In the genomic region with DNA sequence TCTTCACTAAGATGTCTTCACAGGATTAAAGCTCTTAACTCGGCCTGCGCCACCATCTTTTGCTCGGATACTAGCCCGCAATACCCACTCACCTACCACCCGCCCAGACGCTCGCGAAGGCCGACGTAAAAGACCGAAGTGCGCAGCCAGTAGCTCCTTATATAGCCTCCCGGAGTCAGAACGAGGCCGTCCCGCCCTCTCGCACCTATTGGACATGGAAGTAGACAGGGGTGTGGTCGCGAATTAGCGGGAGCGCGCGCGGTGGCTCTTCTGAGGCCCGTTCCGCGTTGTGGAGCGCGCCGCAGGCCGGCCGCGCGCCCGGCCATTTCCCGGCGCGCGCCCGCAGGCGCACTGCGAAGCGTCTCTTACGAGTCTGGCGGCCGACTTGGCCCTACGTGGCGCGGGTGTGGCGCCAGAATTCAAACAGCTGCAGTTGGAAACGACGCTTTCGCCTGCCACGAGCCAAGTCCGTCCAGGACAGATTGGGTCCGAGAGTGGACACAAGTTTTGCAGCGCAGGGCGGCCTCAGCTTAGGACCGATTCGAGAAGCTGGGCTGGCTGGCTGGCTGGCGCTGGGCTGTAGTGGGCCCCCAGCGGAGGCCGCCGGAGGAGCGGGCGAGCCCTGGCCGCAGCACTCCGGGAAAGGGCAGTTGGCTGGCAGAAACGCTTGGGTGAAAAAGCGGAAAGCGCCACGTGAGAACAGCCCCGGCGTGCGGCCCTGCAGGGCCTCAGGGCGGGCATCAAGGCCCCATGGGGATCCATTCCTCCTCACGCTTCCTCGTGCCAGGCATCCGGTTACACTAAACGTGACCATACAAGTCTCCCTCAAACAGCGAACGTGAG, we compare ENCODE assay signal across 1 cellular context.
A peak's percentile ranks its signal among the peaks of the same experiment; 100 is the strongest.
TF ChIP-seq lines count a peak whose summit lies in the region.

No MANE protein-coding gene starts in this region.

TF ChIP-seq in HepG2, 621 proteins besides CTCF, POLR2A, EP300 and RAD21 (continued from another document and continues in another):
- TF ChIP-seq ZNF639 (CRISPR knock-in tag; conservative IDR thresholded peaks at IDR 0.05) (peak; percentile 56; the same call in 1 of the 2 replicates), AHR (CRISPR knock-in tag; IDR thresholded peaks at IDR 0.05) (peak; percentile 32), ZMAT5 (CRISPR knock-in tag; IDR thresholded peaks at IDR 0.05; ENCODE audit: borderline replicate concordance, low read depth) (no peak), PATZ1 (CRISPR knock-in tag; IDR thresholded peaks at IDR 0.05) (peak; percentile 36; the same call in 1 of the 2 replicates), ATF2 (CRISPR knock-in tag; IDR thresholded peaks at IDR 0.05) (peak; percentile 80), MTF2 (CRISPR knock-in tag; IDR thresholded peaks at IDR 0.05; ENCODE audit: borderline replicate concordance) (no peak), CENPX (CRISPR knock-in tag; IDR thresholded peaks at IDR 0.05) (no peak), RAD51 (IDR thresholded peaks at IDR 0.05; ENCODE audit: borderline replicate concordance) (no peak), BRD4 (CRISPR knock-in tag; IDR thresholded peaks at IDR 0.05) (no peak), HINFP (CRISPR knock-in tag; IDR thresholded peaks at IDR 0.05; ENCODE audit: low read depth) (peak; percentile 46; the same call in 1 of the 2 replicates), NCOR1 (IDR thresholded peaks at IDR 0.05; ENCODE audit: borderline replicate concordance, low read length) (no peak; the same call in 1 of the 2 replicates), ZFY (CRISPR knock-in tag; IDR thresholded peaks at IDR 0.05) (peak; percentile 85), MYC (CRISPR knock-in tag; IDR thresholded peaks at IDR 0.05; ENCODE audit: borderline replicate concordance) (peak; percentile 89; the same call in 1 of the 2 replicates), MED13 (CRISPR knock-in tag; IDR thresholded peaks at IDR 0.05) (peak; percentile 44), FLYWCH1 (CRISPR knock-in tag; IDR thresholded peaks at IDR 0.05) (0 out of 2 replicates have a peak, but pooled peaks have one; percentile 47), PCBP1 (IDR thresholded peaks at IDR 0.05; ENCODE audit: borderline replicate concordance, low read depth, low read length) (no peak), HMGXB3 (CRISPR knock-in tag; IDR thresholded peaks at IDR 0.05; ENCODE audit: borderline replicate concordance) (peak; percentile 89; the same call in 1 of the 2 replicates), ZFX (CRISPR knock-in tag; IDR thresholded peaks at IDR 0.05; ENCODE audit: low read depth) (peak; percentile 91), ISL2 (CRISPR knock-in tag; IDR thresholded peaks at IDR 0.05) (peak; percentile 74), ZFP82 (CRISPR knock-in tag; IDR thresholded peaks at IDR 0.05; ENCODE audit: borderline replicate concordance) (no peak), SATB2 (CRISPR knock-in tag; IDR thresholded peaks at IDR 0.05) (peak; percentile 67; the same call in 1 of the 2 replicates), ZNF44 (CRISPR knock-in tag; IDR thresholded peaks at IDR 0.05) (peak; percentile 35; the same call in 1 of the 2 replicates), CBX5 (CRISPR knock-in tag; IDR thresholded peaks at IDR 0.05; ENCODE audit: borderline replicate concordance) (peak; percentile 32; the same call in 1 of the 2 replicates), ZBTB20 (CRISPR knock-in tag; IDR thresholded peaks at IDR 0.05; ENCODE audit: borderline replicate concordance, low read depth) (no peak; the same call in 1 of the 2 replicates), ZNF547 (CRISPR knock-in tag; IDR thresholded peaks at IDR 0.05) (peak; percentile 68), ZNF17 (CRISPR knock-in tag; IDR thresholded peaks at IDR 0.05) (0 out of 2 replicates have a peak, but pooled peaks have one; percentile 62), ZBTB42 (CRISPR knock-in tag; IDR thresholded peaks at IDR 0.05) (peak; percentile 92), ZSCAN30 (CRISPR knock-in tag; IDR thresholded peaks at IDR 0.05) (peak; percentile 83), ZFAT (CRISPR knock-in tag; conservative IDR thresholded peaks at IDR 0.05) (peak; percentile 78; the same call in 1 of the 2 replicates), MTF1 (CRISPR knock-in tag; IDR thresholded peaks at IDR 0.05) (peak; percentile 73; the same call in 1 of the 2 replicates), POGZ (CRISPR knock-in tag; IDR thresholded peaks at IDR 0.05) (peak; percentile 78; the same call in 1 of the 2 replicates), TAF15 (IDR thresholded peaks at IDR 0.05; ENCODE audit: low read depth, low read length, poor library complexity, severe bottlenecking) (no peak)
- TF ChIP-seq, protein P1, sequence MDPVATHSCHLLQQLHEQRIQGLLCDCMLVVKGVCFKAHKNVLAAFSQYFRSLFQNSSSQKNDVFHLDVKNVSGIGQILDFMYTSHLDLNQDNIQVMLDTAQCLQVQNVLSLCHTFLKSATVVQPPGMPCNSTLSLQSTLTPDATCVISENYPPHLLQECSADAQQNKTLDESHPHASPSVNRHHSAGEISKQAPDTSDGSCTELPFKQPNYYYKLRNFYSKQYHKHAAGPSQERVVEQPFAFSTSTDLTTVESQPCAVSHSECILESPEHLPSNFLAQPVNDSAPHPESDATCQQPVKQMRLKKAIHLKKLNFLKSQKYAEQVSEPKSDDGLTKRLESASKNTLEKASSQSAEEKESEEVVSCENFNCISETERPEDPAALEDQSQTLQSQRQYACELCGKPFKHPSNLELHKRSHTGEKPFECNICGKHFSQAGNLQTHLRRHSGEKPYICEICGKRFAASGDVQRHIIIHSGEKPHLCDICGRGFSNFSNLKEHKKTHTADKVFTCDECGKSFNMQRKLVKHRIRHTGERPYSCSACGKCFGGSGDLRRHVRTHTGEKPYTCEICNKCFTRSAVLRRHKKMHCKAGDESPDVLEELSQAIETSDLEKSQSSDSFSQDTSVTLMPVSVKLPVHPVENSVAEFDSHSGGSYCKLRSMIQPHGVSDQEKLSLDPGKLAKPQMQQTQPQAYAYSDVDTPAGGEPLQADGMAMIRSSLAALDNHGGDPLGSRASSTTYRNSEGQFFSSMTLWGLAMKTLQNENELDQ (CRISPR knock-in tag; IDR thresholded peaks at IDR 0.05; ENCODE audit: borderline replicate concordance): peak; percentile 66; the same call in 1 of the 2 replicates
- TF ChIP-seq, protein P2, sequence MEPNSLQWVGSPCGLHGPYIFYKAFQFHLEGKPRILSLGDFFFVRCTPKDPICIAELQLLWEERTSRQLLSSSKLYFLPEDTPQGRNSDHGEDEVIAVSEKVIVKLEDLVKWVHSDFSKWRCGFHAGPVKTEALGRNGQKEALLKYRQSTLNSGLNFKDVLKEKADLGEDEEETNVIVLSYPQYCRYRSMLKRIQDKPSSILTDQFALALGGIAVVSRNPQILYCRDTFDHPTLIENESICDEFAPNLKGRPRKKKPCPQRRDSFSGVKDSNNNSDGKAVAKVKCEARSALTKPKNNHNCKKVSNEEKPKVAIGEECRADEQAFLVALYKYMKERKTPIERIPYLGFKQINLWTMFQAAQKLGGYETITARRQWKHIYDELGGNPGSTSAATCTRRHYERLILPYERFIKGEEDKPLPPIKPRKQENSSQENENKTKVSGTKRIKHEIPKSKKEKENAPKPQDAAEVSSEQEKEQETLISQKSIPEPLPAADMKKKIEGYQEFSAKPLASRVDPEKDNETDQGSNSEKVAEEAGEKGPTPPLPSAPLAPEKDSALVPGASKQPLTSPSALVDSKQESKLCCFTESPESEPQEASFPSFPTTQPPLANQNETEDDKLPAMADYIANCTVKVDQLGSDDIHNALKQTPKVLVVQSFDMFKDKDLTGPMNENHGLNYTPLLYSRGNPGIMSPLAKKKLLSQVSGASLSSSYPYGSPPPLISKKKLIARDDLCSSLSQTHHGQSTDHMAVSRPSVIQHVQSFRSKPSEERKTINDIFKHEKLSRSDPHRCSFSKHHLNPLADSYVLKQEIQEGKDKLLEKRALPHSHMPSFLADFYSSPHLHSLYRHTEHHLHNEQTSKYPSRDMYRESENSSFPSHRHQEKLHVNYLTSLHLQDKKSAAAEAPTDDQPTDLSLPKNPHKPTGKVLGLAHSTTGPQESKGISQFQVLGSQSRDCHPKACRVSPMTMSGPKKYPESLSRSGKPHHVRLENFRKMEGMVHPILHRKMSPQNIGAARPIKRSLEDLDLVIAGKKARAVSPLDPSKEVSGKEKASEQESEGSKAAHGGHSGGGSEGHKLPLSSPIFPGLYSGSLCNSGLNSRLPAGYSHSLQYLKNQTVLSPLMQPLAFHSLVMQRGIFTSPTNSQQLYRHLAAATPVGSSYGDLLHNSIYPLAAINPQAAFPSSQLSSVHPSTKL (CRISPR knock-in tag; IDR thresholded peaks at IDR 0.05): peak; percentile 34
- TF ChIP-seq, protein P3, sequence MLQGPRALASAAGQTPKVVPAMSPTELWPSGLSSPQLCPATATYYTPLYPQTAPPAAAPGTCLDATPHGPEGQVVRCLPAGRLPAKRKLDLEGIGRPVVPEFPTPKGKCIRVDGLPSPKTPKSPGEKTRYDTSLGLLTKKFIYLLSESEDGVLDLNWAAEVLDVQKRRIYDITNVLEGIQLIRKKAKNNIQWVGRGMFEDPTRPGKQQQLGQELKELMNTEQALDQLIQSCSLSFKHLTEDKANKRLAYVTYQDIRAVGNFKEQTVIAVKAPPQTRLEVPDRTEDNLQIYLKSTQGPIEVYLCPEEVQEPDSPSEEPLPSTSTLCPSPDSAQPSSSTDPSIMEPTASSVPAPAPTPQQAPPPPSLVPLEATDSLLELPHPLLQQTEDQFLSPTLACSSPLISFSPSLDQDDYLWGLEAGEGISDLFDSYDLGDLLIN (CRISPR knock-in tag; IDR thresholded peaks at IDR 0.05; ENCODE audit: borderline replicate concordance): peak; percentile 81; the same call in 1 of the 2 replicates
